ENCODE assay signal across 25 cellular contexts in the genomic region with DNA sequence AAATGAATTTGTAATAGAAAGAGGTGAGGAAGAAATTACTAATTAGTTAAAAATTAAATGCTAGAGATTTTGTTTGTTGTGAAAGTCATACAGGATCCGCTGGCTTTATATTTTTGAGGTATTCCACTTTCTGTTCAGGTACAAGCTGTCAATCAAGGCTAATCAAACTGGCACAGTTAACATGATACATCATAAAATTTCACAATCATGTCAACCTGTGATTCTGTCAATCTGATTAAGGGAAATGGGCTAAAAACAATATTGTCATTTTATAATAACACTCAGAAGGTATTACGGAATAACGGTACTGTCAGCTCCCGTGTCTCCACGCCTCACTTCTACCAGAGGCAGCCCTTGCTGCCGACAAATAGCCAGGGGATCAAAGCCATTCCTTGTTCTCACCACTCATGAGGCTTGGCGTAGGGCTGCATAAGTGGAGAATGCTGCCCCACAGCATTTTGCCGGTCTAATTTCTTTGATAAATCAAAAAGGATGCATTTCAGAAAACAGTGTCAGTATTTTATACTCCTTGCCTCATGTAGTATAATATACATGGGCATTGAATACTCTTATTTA.
"Had no signal": no experiment of that assay in that cellular context is flagged by ENCODE, and none has a peak within 500 bp of the region (broad histone marks: within the 10 kb centered on the region; RNA-seq: fewer than 3 reads in every experiment).

No MANE protein-coding gene starts in this region.

- H3K27ac ChIP-seq: neural progenitor cell, ovary, parathyroid adenoma, psoas muscle, skin epidermis, spleen, suprapubic skin, testis, tibial artery, transverse colon, upper lobe of right lung, uterus had no signal

- H3K4me3 ChIP-seq: neural progenitor cell, ovary, psoas muscle, skin epidermis, smooth muscle cell, spleen, suprapubic skin, testis, tibial artery, transverse colon, upper lobe of right lung, uterus had no signal

- H3K4me1 ChIP-seq: parathyroid adenoma, psoas muscle, spleen, suprapubic skin, testis, tibial artery, upper lobe of right lung, uterus had no signal

- H3K36me3 ChIP-seq: neural progenitor cell, ovary, spleen, suprapubic skin, tibial artery, transverse colon, upper lobe of right lung, uterus had no signal

- H3K9me3 ChIP-seq: ovary, psoas muscle, spleen, suprapubic skin, testis, tibial artery, transverse colon, upper lobe of right lung, uterus had no signal

- DNase-seq: naive B cell; naive thymus-derived CD8-positive, alpha-beta T cell; nephron progenitor cell; occipital lobe; ovary; psoas muscle; spleen; stimulated activated CD4-positive, alpha-beta T cell treated with anti-CD3 and anti-CD28 coated beads, Interleukin-12 subunit alpha, Interleukin-12 subunit beta, amount 100 ng/mL, for 4 hours; stimulated activated CD4-positive, alpha-beta T cell treated with anti-CD3 and anti-CD28 coated beads, Interleukin-1b, Interleukin-23, amount 100 ng/mL, for 48 hours; stimulated activated CD4-positive, alpha-beta T cell treated with anti-CD3 and anti-CD28 coated beads, Interleukin-4, amount 100 ng/mL, for 1 hour; stimulated activated CD4-positive, alpha-beta T cell treated with anti-CD3 and anti-CD28 coated beads, Interleukin-4, amount 100 ng/mL, for 4 hours; stimulated activated CD8-positive, alpha-beta memory T cell treated with anti-CD3 and anti-CD28 coated beads, Interleukin-4, amount 100 ng/mL, for 48 hours; stimulated activated naive CD4-positive, alpha-beta T cell; stimulated activated naive CD8-positive, alpha-beta T cell treated with anti-CD3 and anti-CD28 coated beads, Interleukin-15, amount 100 ng/mL, for 72 hours; stimulated activated naive CD8-positive, alpha-beta T cell treated with anti-CD3 and anti-CD28 coated beads, Interleukin-15, Interleukin-2, amounts not matched to agents 100 U/mL and 50 U/mL, for 24 hours; testis; tibial artery; transverse colon; upper lobe of right lung; uterus had no signal

- H3K27me3 ChIP-seq: neural progenitor cell, ovary, spleen, suprapubic skin, testis, tibial artery, transverse colon, upper lobe of right lung, uterus had no signal
